29 cellular contexts compared by ENCODE assay signal in genomic region chr12:109561711-109562030, GRCh38.
"Had no signal": no experiment of that assay in that cellular context is flagged by ENCODE, and none has a peak within 500 bp of the region (broad histone marks: within the 10 kb centered on the region; RNA-seq: fewer than 3 reads in every experiment).

No MANE protein-coding gene starts in this region.

- DNase-seq: hippocampal formation; kidney glomerular epithelial cell; left cardiac atrium; lower lobe of right lung; mammary epithelial cell; mesenchymal stem cell; naive thymus-derived CD8-positive, alpha-beta T cell; occipital lobe; ovary; stimulated activated CD4-positive, alpha-beta T cell treated with anti-CD3 and anti-CD28 coated beads, Interleukin-12 subunit alpha, Interleukin-12 subunit beta, amount 100 ng/mL, for 4 hours; stimulated activated CD4-positive, alpha-beta T cell treated with anti-CD3 and anti-CD28 coated beads, Interleukin-15, amount 100 ng/mL, for 24 hours; stimulated activated CD4-positive, alpha-beta T cell treated with anti-CD3 and anti-CD28 coated beads, Interleukin-4, amount 100 ng/mL, for 24 hours; stimulated activated naive CD4-positive, alpha-beta T cell; tibial artery; trophoblast cell; upper lobe of right lung had no signal

- H3K4me3 Mint-ChIP-seq: naive thymus-derived CD8-positive, alpha-beta T cell; nephron; stimulated activated effector memory CD8-positive, alpha-beta T cell treated with anti-CD3 and anti-CD28 coated beads, Interleukin-12 subunit alpha, Interleukin-12 subunit beta, amount 100 ng/mL, for 72 hours; stimulated activated naive CD8-positive, alpha-beta T cell treated with anti-CD3 and anti-CD28 coated beads, Interleukin-15, Interleukin-2, amounts not matched to agents 100 ng/mL and 50 ng/mL, for 24 hours had no signal

- H3K27ac Mint-ChIP-seq: naive thymus-derived CD8-positive, alpha-beta T cell; nephron; progenitor cell of endocrine pancreas; stimulated activated effector memory CD8-positive, alpha-beta T cell treated with anti-CD3 and anti-CD28 coated beads, Interleukin-12 subunit alpha, Interleukin-12 subunit beta, amount 100 ng/mL, for 72 hours; stimulated activated naive CD8-positive, alpha-beta T cell treated with anti-CD3 and anti-CD28 coated beads, Interleukin-15, Interleukin-2, amounts not matched to agents 100 ng/mL and 50 ng/mL, for 24 hours had no signal

- H3K27me3 ChIP-seq: neutrophil, ovary, suprapubic skin, tibial artery, upper lobe of right lung had no signal

- ATAC-seq: left cardiac atrium; left lobe of liver; lower lobe of right lung; naive thymus-derived CD8-positive, alpha-beta T cell; right cardiac atrium; sciatic nerve; stimulated activated effector memory CD8-positive, alpha-beta T cell treated with anti-CD3 and anti-CD28 coated beads, Interleukin-12 subunit alpha, Interleukin-12 subunit beta, amount 100 ng/mL, for 72 hours; upper lobe of right lung had no signal

- H3K27me3 Mint-ChIP-seq: naive thymus-derived CD8-positive, alpha-beta T cell; progenitor cell of endocrine pancreas; stimulated activated naive CD8-positive, alpha-beta T cell treated with anti-CD3 and anti-CD28 coated beads, Interleukin-15, Interleukin-2, amounts not matched to agents 100 ng/mL and 50 ng/mL, for 24 hours had no signal

- H3K4me1 ChIP-seq: lower lobe of right lung, suprapubic skin, tibial artery, upper lobe of right lung had no signal

- FAIRE-seq: keratinocyte, urothelium cell line had no signal

- H3K4me3 ChIP-seq: lower lobe of right lung, ovary, skin epidermis, suprapubic skin, thoracic aorta, tibial artery, upper lobe of right lung had no signal

- H3K4me1 Mint-ChIP-seq: nephron; stimulated activated effector memory CD8-positive, alpha-beta T cell treated with anti-CD3 and anti-CD28 coated beads, Interleukin-12 subunit alpha, Interleukin-12 subunit beta, amount 100 ng/mL, for 72 hours had no signal

- H3K36me3 ChIP-seq: neutrophil, ovary had no signal

- H3K27ac ChIP-seq: lower lobe of right lung, neutrophil, ovary, skin epidermis, suprapubic skin, thoracic aorta, tibial artery, upper lobe of right lung had no signal

- H3K9me3 Mint-ChIP-seq: nephron had no signal

- H3K9me3 ChIP-seq: lower lobe of right lung, neutrophil, ovary, suprapubic skin, thoracic aorta, tibial artery, upper lobe of right lung had no signal
